Comparison of ENCODE assay signal across 14 cellular contexts in genomic region chr6:148824960-148825359, GRCh38.
A peak's percentile ranks its signal among the peaks of the same experiment; 100 is the strongest.
DNase-seq lines count a peak whose midpoint lies in the region; ATAC-seq and TF ChIP-seq lines count a peak whose summit lies in the region.
"Had no signal": no experiment of that assay in that cellular context is flagged by ENCODE, and none has a peak within 500 bp of the region (broad histone marks: within the 10 kb centered on the region; RNA-seq: fewer than 3 reads in every experiment).

No MANE protein-coding gene starts in this region.

- H3K27ac Mint-ChIP-seq in GM23338: peak overlapping the region; percentile 41
- peak overlapping the region; percentile 4 for H3K27ac Mint-ChIP-seq in activated B cell treated with CpG ODN at 0.5 μM for 24 hours
- H3K27ac Mint-ChIP-seq in stimulated activated memory B cell treated with anti-CD40 and anti-IgM and Interleukin-4, amounts not matched to agents 10 μg/mL and 1 μg/mL and 100 μg/mL, for 72 hours: peak overlapping the region; percentile 31
- H3K27ac Mint-ChIP-seq in natural killer cell: peak overlapping the region in 1 of 2 donors; percentile 47
- H3K27ac Mint-ChIP-seq: CD4-positive, CD25-positive, alpha-beta regulatory T cell had no signal

- no peak for TF ChIP-seq CTCF in GM23338 (conservative IDR thresholded peaks at IDR 0.05; ENCODE audit: low read depth in 2 of 2)
- no peak for TF ChIP-seq CTCF in activated B cell treated with CpG ODN at 0.5 μM for 24 hours (IDR thresholded peaks at IDR 0.05)
- no peak for TF ChIP-seq CTCF in natural killer cell (IDR thresholded peaks at IDR 0.05)

- POLR2A ChIA-PET in activated B cell treated with CpG ODN at 0.5 μM for 24 hours (lab: Charles Lee): interaction anchor here (1.0 kb wide), 1 partner anchor 12 kb away, joined by 3 read pairs; no protein-coding TSS in a partner anchor

- no peak overlapping the region for H3K27ac ChIP-seq in GM23338 (ENCODE audit: low read depth)

- CTCF ChIA-PET in activated B cell treated with CpG ODN at 0.5 μM for 24 hours (lab: Charles Lee): no interaction called here

- peaks cover 99% of the 10 kb centered on the region for H3K79me2 ChIP-seq in GM23338 (replicated peaks; ENCODE audit: insufficient read depth)

- H3K9me3 Mint-ChIP-seq in GM23338: peaks cover 3% of the 10 kb centered on the region; the same call in 2 of the 3 replicates
- no peaks in the 10 kb centered on the region for H3K9me3 Mint-ChIP-seq in activated B cell treated with CpG ODN at 0.5 μM for 24 hours
- peaks cover 3% of the 10 kb centered on the region for H3K9me3 Mint-ChIP-seq in stimulated activated memory B cell treated with anti-CD40 and anti-IgM and Interleukin-4, amounts not matched to agents 10 μg/mL and 1 μg/mL and 100 μg/mL, for 72 hours
- H3K9me3 Mint-ChIP-seq in natural killer cell: no peaks in the 10 kb centered on the region

- no peak for ATAC-seq in GM23338
- no peak for ATAC-seq in activated B cell treated with CpG ODN at 0.5 μM for 24 hours (ENCODE audit: low read depth)
- no peak for ATAC-seq in stimulated activated memory B cell treated with anti-CD40 and anti-IgM and Interleukin-4, amounts not matched to agents 10 μg/mL and 1 μg/mL and 100 μg/mL, for 72 hours
- ATAC-seq in HG03108 (IDR thresholded peaks at IDR 0.05; ENCODE audit: unreplicated experiment): no peak
- no peak for ATAC-seq in natural killer cell

- H3K4me1 Mint-ChIP-seq in GM23338 (peaks cover 48% of the 10 kb centered on the region), activated B cell treated with CpG ODN at 0.5 μM for 24 hours (peaks cover 43% of the 10 kb centered on the region), natural killer cell (peaks cover 43 to 55% of the 10 kb centered on the region in 2 donors)
- peaks cover 47% of the 10 kb centered on the region for H3K4me1 Mint-ChIP-seq in stimulated activated memory B cell treated with anti-CD40 and anti-IgM and Interleukin-4, amounts not matched to agents 10 μg/mL and 1 μg/mL and 100 μg/mL, for 72 hours

- no peaks in the 10 kb centered on the region for H3F3A ChIP-seq in GM23338 (replicated peaks; ENCODE audit: low read depth)

- H3K36me3 Mint-ChIP-seq in GM23338 (ENCODE audit: low read depth) (peaks cover 22% of the 10 kb centered on the region), activated B cell treated with CpG ODN at 0.5 μM for 24 hours (ENCODE audit: low read depth) (no peaks in the 10 kb centered on the region), natural killer cell (no peaks in the 10 kb centered on the region)
- H3K36me3 Mint-ChIP-seq in stimulated activated memory B cell treated with anti-CD40 and anti-IgM and Interleukin-4, amounts not matched to agents 10 μg/mL and 1 μg/mL and 100 μg/mL, for 72 hours: no peaks in the 10 kb centered on the region

- H3K9me2 ChIP-seq in GM23338 (ENCODE audit: insufficient read depth): no peaks in the 10 kb centered on the region; the same call in 1 of the 2 replicates

- no peaks in the 10 kb centered on the region for H3K36me3 ChIP-seq in GM23338 (ENCODE audit: insufficient read depth)

- peaks cover 25% of the 10 kb centered on the region for H3K4me1 ChIP-seq in GM23338 (ENCODE audit: insufficient read depth)

- H3K27me3 Mint-ChIP-seq in GM23338 (ENCODE audit: insufficient read depth, low read depth, poor library complexity) (peaks cover 9% of the 10 kb centered on the region), activated B cell treated with CpG ODN at 0.5 μM for 24 hours (no peaks in the 10 kb centered on the region), natural killer cell (ENCODE audit: low read depth in 2 of 2) (no peaks in the 10 kb centered on the region)
- H3K27me3 Mint-ChIP-seq in stimulated activated memory B cell treated with anti-CD40 and anti-IgM and Interleukin-4, amounts not matched to agents 10 μg/mL and 1 μg/mL and 100 μg/mL, for 72 hours: no peaks in the 10 kb centered on the region
- H3K27me3 Mint-ChIP-seq: CD8-positive, alpha-beta memory T cell had no signal

- no peak for DNase-seq in GM23338 (ENCODE audit: low spot score)
- DNase-seq in activated B cell treated with CpG ODN at 0.5 μM for 24 hours: no peak
- DNase-seq in amygdala (lab: John Stamatoyannopoulos, UW): no peak
- DNase-seq in natural killer cell: no peak
- DNase-seq: C1 segment of cervical spinal cord; CD4-positive, CD25-positive, alpha-beta regulatory T cell; CD8-positive, alpha-beta memory T cell; DMS53; DMS79 treated with DMSO at 0.1 percent for 48 hours; GF-D8; H7; HCEC 1CT had no signal

- H3K27me3 ChIP-seq in GM23338 (ENCODE audit: insufficient read depth): no peaks in the 10 kb centered on the region

- H2AFZ ChIP-seq in GM23338: no peak overlapping the region

- no peak overlapping the region for H3K4me2 ChIP-seq in GM23338

- intact Hi-C loops in activated B cell treated with CpG ODN at 0.5 μM for 24 hours (cut with micrococcal nuclease): no loop called here
- intact Hi-C loops in natural killer cell (cut with micrococcal nuclease): no loop called here

- 0 out of 2 replicates have a peak, but pooled peaks cover 4% of the 10 kb centered on the region for H4K20me1 ChIP-seq in GM23338 (replicated peaks; ENCODE audit: insufficient read depth)

- H3K4me3 ChIP-seq in GM23338: no peak overlapping the region

- H3K4me3 Mint-ChIP-seq in GM23338: no peak overlapping the region
- H3K4me3 Mint-ChIP-seq in activated B cell treated with CpG ODN at 0.5 μM for 24 hours: no peak overlapping the region
- H3K4me3 Mint-ChIP-seq in stimulated activated memory B cell treated with anti-CD40 and anti-IgM and Interleukin-4, amounts not matched to agents 10 μg/mL and 1 μg/mL and 100 μg/mL, for 72 hours: no peak overlapping the region
- H3K4me3 Mint-ChIP-seq in natural killer cell: no peak overlapping the region
- H3K4me3 Mint-ChIP-seq: CD4-positive, CD25-positive, alpha-beta regulatory T cell; CD8-positive, alpha-beta memory T cell had no signal

TF ChIP-seq in GM23338, 12 proteins besides CTCF, POLR2A, EP300 and RAD21 (continues in another document):
- TF ChIP-seq EZH2phosphoT487 (IDR thresholded peaks at IDR 0.05; ENCODE audit: unreplicated experiment) (no peak), STAT1 (IDR thresholded peaks at IDR 0.05; ENCODE audit: unreplicated experiment) (no peak), ZNF331 (CRISPR knock-in tag; IDR thresholded peaks at IDR 0.05; ENCODE audit: low read depth) (no peak)
- TF ChIP-seq, protein P1, sequence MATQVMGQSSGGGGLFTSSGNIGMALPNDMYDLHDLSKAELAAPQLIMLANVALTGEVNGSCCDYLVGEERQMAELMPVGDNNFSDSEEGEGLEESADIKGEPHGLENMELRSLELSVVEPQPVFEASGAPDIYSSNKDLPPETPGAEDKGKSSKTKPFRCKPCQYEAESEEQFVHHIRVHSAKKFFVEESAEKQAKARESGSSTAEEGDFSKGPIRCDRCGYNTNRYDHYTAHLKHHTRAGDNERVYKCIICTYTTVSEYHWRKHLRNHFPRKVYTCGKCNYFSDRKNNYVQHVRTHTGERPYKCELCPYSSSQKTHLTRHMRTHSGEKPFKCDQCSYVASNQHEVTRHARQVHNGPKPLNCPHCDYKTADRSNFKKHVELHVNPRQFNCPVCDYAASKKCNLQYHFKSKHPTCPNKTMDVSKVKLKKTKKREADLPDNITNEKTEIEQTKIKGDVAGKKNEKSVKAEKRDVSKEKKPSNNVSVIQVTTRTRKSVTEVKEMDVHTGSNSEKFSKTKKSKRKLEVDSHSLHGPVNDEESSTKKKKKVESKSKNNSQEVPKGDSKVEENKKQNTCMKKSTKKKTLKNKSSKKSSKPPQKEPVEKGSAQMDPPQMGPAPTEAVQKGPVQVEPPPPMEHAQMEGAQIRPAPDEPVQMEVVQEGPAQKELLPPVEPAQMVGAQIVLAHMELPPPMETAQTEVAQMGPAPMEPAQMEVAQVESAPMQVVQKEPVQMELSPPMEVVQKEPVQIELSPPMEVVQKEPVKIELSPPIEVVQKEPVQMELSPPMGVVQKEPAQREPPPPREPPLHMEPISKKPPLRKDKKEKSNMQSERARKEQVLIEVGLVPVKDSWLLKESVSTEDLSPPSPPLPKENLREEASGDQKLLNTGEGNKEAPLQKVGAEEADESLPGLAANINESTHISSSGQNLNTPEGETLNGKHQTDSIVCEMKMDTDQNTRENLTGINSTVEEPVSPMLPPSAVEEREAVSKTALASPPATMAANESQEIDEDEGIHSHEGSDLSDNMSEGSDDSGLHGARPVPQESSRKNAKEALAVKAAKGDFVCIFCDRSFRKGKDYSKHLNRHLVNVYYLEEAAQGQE (IDR thresholded peaks at IDR 0.05; ENCODE audit: unreplicated experiment): no peak
